Comparison of ENCODE assay signal across 14 cellular contexts in the genomic region with DNA sequence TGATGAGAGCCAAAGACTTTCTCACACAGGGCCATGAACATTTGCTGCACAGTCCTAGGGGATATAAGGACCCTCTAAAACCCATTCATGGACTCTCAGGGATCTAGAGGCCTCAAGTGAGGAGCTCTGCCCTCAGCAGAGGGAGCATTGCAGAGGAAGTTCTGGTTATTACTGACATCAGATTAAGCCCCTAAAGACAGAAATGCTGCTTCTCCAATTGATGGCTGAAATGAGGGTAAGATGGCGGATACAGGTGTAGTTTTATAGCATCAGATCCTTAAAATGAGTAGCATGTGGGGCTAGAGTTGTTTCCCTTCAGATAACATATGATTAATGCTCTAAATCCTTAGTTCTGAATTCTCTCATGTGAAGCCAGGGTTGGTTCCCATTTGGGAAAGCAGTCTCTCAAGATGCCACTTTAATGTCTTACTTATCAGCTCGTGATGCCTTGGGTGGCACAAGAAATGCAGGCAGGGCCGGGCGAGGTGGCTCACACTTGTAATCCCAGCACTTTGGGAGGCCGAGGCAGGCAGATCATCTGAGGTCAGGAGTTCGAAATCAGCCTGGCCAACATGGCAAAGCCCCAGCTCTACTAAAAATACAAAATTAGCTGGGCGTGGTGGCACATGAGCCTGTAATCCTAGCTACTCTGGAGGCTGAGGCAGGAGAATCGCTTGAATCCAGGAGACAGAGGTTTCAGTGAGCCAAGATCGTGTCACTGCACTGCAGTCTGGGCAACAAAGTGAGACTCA. TPM values are rescaled to one million over a fixed set of nuclear protein-coding genes. Genes with fewer than 3 reads are reported as not detected.
DNase-seq lines count a peak whose midpoint lies in the region; ATAC-seq, FAIRE-seq and TF ChIP-seq lines count a peak whose summit lies in the region.
"Had no signal": no experiment of that assay in that cellular context is flagged by ENCODE, and none has a peak within 500 bp of the region (broad histone marks: within the 10 kb centered on the region; RNA-seq: fewer than 3 reads in every experiment).

No MANE protein-coding gene starts in this region.

- DNase-seq in PC-9, result no peak
- DNase-seq in GM12878 (ENCODE audit: low read depth, low spot score), result no peak
- no peak for DNase-seq in stimulated activated effector memory CD8-positive, alpha-beta T cell treated with anti-CD3 and anti-CD28 coated beads, Interleukin-12 subunit alpha, Interleukin-12 subunit beta, amount 100 ng/mL, for 72 hours (ENCODE audit: low spot score in 2 of 2)
- no peak for DNase-seq in posterior vena cava (ENCODE audit: low spot score)
- DNase-seq: effector CD4-positive, alpha-beta T cell; NCI-H2029 treated with DMSO at 0.1 percent for 48 hours; WERI-Rb-1 had no signal

- POLR2A ChIA-PET in PC-9 (lab: Charles Lee; ENCODE audit: unreplicated experiment) (interaction anchor here (0.5 kb wide), 1 partner anchor 10 kb away, joined by 5 read pairs; no protein-coding TSS in a partner anchor), GM12878 (lab: Charles Lee) (interaction anchor here (0.5 to 14.4 kb wide), 10 partner anchors 10 to 628 kb away, joined by 3 to 214 read pairs (median 6); a partner anchor contains a TSS)

- FAIRE-seq in GM12878 (lab: Jason Lieb, UNC), result peak; percentile 23
- FAIRE-seq: D721Med had no signal

- TF ChIP-seq POLR2A in GM12878 (IDR thresholded peaks at IDR 0.05; ENCODE audit: low read depth, low read length), result no peak

- RAD21 ChIA-PET in GM12878 (lab: Charles Lee; ENCODE audit: unreplicated experiment), result interaction anchor here (1.0 to 12.9 kb wide), 11 partner anchors 11 to 149 kb away, joined by 3 to 179 read pairs (median 5); a partner anchor contains a TSS

- H3K9me3 Mint-ChIP-seq in stimulated activated effector memory CD8-positive, alpha-beta T cell treated with anti-CD3 and anti-CD28 coated beads, Interleukin-12 subunit alpha, Interleukin-12 subunit beta, amount 100 ng/mL, for 72 hours, result no peaks in the 10 kb centered on the region

- no TSS peak for BruUV-seq in PC-9 (replicated peaks; lab: Mats Ljungman, UMichigan)
- TSS peak; percentile 81 for BruUV-seq in GM12878 (replicated peaks; lab: Mats Ljungman, UMichigan)

- no peaks in the 10 kb centered on the region for H3K27me3 ChIP-seq in PC-9 (ENCODE audit: insufficient read depth, low read depth)
- H3K27me3 ChIP-seq in GM12878 (replicated peaks in 1 of 2; ENCODE audit: control insufficient read depth in 2 of 2, insufficient read depth in 2 of 2, low read length in 1 of 2), result no peaks in the 10 kb centered on the region

- TF ChIP-seq EP300 in GM12878 (IDR thresholded peaks at IDR 0.05; ENCODE audit: borderline replicate concordance in 1 of 2, control insufficient read depth in 1 of 2, low read depth in 2 of 2, low read length in 2 of 2), result no peak

- CTCF ChIA-PET in PC-9 (lab: Charles Lee), result no interaction called here
- CTCF ChIA-PET in GM12878 (lab: Yijun Ruan, JAX), result interaction anchor here (0.8 to 5.7 kb wide), 10 partner anchors 8 to 112 kb away, joined by 3 to 53 read pairs (median 5); a partner anchor contains a TSS

- H3K79me2 ChIP-seq in PC-9 (ENCODE audit: low read depth), result no peaks in the 10 kb centered on the region
- peaks cover 97% of the 10 kb centered on the region for H3K79me2 ChIP-seq in GM12878 (ENCODE audit: control insufficient read depth, insufficient read depth, low read length)

- H3F3A ChIP-seq in PC-9 (ENCODE audit: insufficient read depth, low read depth), result no peaks in the 10 kb centered on the region

- no peaks in the 10 kb centered on the region for H3K36me3 ChIP-seq in PC-9 (ENCODE audit: low read depth)
- H3K36me3 ChIP-seq in GM12878 (ENCODE audit: control insufficient read depth in 2 of 2, insufficient read depth in 2 of 2, low read length in 1 of 2), result no peaks in the 10 kb centered on the region
- H3K36me3 ChIP-seq: WERI-Rb-1 had no signal

- ATAC-seq in GM12878, result no peak; the same call in 2 of the 3 replicates
- no peak for ATAC-seq in stimulated activated effector memory CD8-positive, alpha-beta T cell treated with anti-CD3 and anti-CD28 coated beads, Interleukin-12 subunit alpha, Interleukin-12 subunit beta, amount 100 ng/mL, for 72 hours
- ATAC-seq in HG03432 (IDR thresholded peaks at IDR 0.05; ENCODE audit: unreplicated experiment), result no peak
- no peak for ATAC-seq in HG03108 (IDR thresholded peaks at IDR 0.05; ENCODE audit: unreplicated experiment)
- ATAC-seq: HCT116 had no signal

- H3K4me1 ChIP-seq in PC-9 (replicated peaks; ENCODE audit: insufficient read depth), result peaks cover 8% of the 10 kb centered on the region; the same call in 1 of the 2 replicates
- H3K4me1 ChIP-seq in GM12878 (ENCODE audit: control insufficient read depth, insufficient read depth, low read length), result peaks cover 18% of the 10 kb centered on the region

- peak overlapping the region; percentile 47 for H3K4me3 ChIP-seq in GM12875 (ENCODE audit: low read depth, low read length)
- H3K4me3 ChIP-seq in PC-9, result no peak overlapping the region
- H3K4me3 ChIP-seq in GM12878, result peak overlapping the region; percentile 72

- intact Hi-C loops in PC-9 (cut with micrococcal nuclease; ENCODE audit: unreplicated experiment) (no loop called here), GM12878 (cut with micrococcal nuclease; ENCODE audit: unreplicated experiment) (loop anchor here (1.0 to 2.0 kb wide), 3 partner anchors 23 to 148 kb away; a partner anchor contains a TSS), posterior vena cava (cut with DNase I) (no loop called here)

- peak overlapping the region; percentile 96 for H3K4me3 Mint-ChIP-seq in stimulated activated effector memory CD8-positive, alpha-beta T cell treated with anti-CD3 and anti-CD28 coated beads, Interleukin-12 subunit alpha, Interleukin-12 subunit beta, amount 100 ng/mL, for 72 hours

- peaks cover 71% of the 10 kb centered on the region for H3K4me1 Mint-ChIP-seq in stimulated activated effector memory CD8-positive, alpha-beta T cell treated with anti-CD3 and anti-CD28 coated beads, Interleukin-12 subunit alpha, Interleukin-12 subunit beta, amount 100 ng/mL, for 72 hours

- H3K9me3 ChIP-seq in PC-9 (ENCODE audit: insufficient read depth, low read depth) (no peaks in the 10 kb centered on the region), GM12878 (replicated peaks; ENCODE audit: control insufficient read depth, insufficient read depth, low read length) (no peaks in the 10 kb centered on the region)

- H2AFZ ChIP-seq in PC-9 (0 out of 2 replicates have a peak overlapping the region, but pooled peaks have one; percentile 6), GM12878 (ENCODE audit: control insufficient read depth, low read depth, low read length) (no peak overlapping the region)

- peak overlapping the region; percentile 99 for H3K9ac ChIP-seq in GM12878 (ENCODE audit: control insufficient read depth, insufficient read depth, low read length)
- H3K9ac ChIP-seq: KMS-11 had no signal

- H3K4me2 ChIP-seq in PC-9 (no peak overlapping the region), GM12878 (ENCODE audit: control insufficient read depth, insufficient read depth) (peak overlapping the region; percentile 98)
- H3K4me2 ChIP-seq: KMS-11 had no signal

- WGBS in GM12878 (ENCODE audit: insufficient coverage, insufficient replicate concordance, low lambda C conversion rate, missing lambda C conversion rate), result 2% methylated on average over 9 of the region's 9 CpGs

- TF ChIP-seq CTCF in GM12875 (IDR thresholded peaks at IDR 0.05; ENCODE audit: borderline replicate concordance, insufficient read depth, low read depth, low read length), result no peak
- no peak for TF ChIP-seq CTCF in PC-9 (conservative IDR thresholded peaks at IDR 0.05)
- no peak for TF ChIP-seq CTCF in GM12878 (IDR thresholded peaks at IDR 0.05 in 2 of 3, conservative IDR thresholded peaks at IDR 0.05 in 1 of 3; ENCODE audit: control insufficient read depth in 2 of 3, extremely low read depth in 1 of 3, insufficient read depth in 1 of 3, low read depth in 3 of 3, low read length in 3 of 3)

- in situ Hi-C loops in GM12878 (cut with MboI), result loop anchor here (5.0 to 10.0 kb wide), 2 partner anchors 103 to 570 kb away; a partner anchor contains a TSS

- no peak overlapping the region for H3K27ac ChIP-seq in PC-9
- H3K27ac ChIP-seq in GM12878 (ENCODE audit: control insufficient read depth, insufficient read depth), result peak overlapping the region; percentile 92
- H3K27ac ChIP-seq: KMS-11, WERI-Rb-1 had no signal

- H3K27ac Mint-ChIP-seq in stimulated activated effector memory CD8-positive, alpha-beta T cell treated with anti-CD3 and anti-CD28 coated beads, Interleukin-12 subunit alpha, Interleukin-12 subunit beta, amount 100 ng/mL, for 72 hours, result peak overlapping the region; percentile 98

- no peak for TF ChIP-seq RAD21 in GM12878 (IDR thresholded peaks at IDR 0.05; ENCODE audit: insufficient read depth, low read depth, low read length)

- peaks cover 98% of the 10 kb centered on the region for H3K36me3 Mint-ChIP-seq in stimulated activated effector memory CD8-positive, alpha-beta T cell treated with anti-CD3 and anti-CD28 coated beads, Interleukin-12 subunit alpha, Interleukin-12 subunit beta, amount 100 ng/mL, for 72 hours

- SMC1A ChIA-PET in GM12878 (lab: Charles Lee; ENCODE audit: uncharacterized antibody, unreplicated experiment), result interaction anchor here (1.0 to 15.0 kb wide), 13 partner anchors 14 to 121 kb away, joined by 3 to 336 read pairs (median 6); a partner anchor contains a TSS

- H3K9me2 ChIP-seq in PC-9 (ENCODE audit: insufficient read depth), result no peaks in the 10 kb centered on the region

- H4K20me1 ChIP-seq in PC-9 (ENCODE audit: insufficient read depth) (no peaks in the 10 kb centered on the region), GM12878 (ENCODE audit: control insufficient read depth, insufficient read depth) (no peaks in the 10 kb centered on the region; the same call in 1 of the 2 replicates)

TF ChIP-seq in GM12878, 131 proteins besides CTCF, POLR2A, EP300 and RAD21 (continues in another document):
- no peak for TF ChIP-seq MTA2 (IDR thresholded peaks at IDR 0.05; ENCODE audit: low read depth)

RNA-seq across cellular contexts. Expression of a gene that starts 7.9 kb away (rescaled TPM):
- total RNA-seq in PC-9 (2021) (not detected in 2 replicates), GM12878 (2014; rRNA removed) (47.2 and 49.3 TPM in 2 replicates), GM12878 (2014; rRNA removed; fragmentation: Illumina TruSeq; extraction: Trizol) (46.5 and 48.1 TPM in 2 replicates), GM12878 (2021) (64.5 and 65.7 TPM in 2 replicates), posterior vena cava (1 to 10 TPM; 3.2 to 4.2 TPM)
- 89.6 and 93.8 TPM in 2 replicates for total RNA-seq in GM12878 (2013; cell fraction: nucleolus; rRNA removed)
- 44.8 TPM for polyA plus RNA-seq in GM12878 (2011; ENCODE audit: low read depth)
- polyA plus RNA-seq in GM12878 (2011; rRNA removed) (120 and 128 TPM in 2 replicates), GM12878 (2014; fragmentation: Illumina TruSeq; extraction: Trizol) (51.9 and 67.1 TPM in 2 replicates), GM12878 (2014; fragmentation: Nextera tagmentation; extraction: Ambion mirVana) (10 to 100 TPM; 48.9 to 78.4 TPM), GM12878 (2014; rRNA removed) (48.4 and 49.5 TPM in 2 replicates), GM12878 (2016; fragmentation: Nextera tagmentation; extraction: Ambion mirVana) (10 to 100 TPM; 63.8 to 64.4 TPM)
- 117 and 119 TPM in 2 replicates for polyA plus RNA-seq in GM12878 (2011; cell fraction: cytosol; rRNA removed)
- polyA plus RNA-seq in GM12878 (2011; cell fraction: nucleus; rRNA removed), result 75.7 and 87.1 TPM in 2 replicates
- 56.8 and 82.4 TPM in 2 replicates for polyA plus RNA-seq in GM12878 (2012)
- 176 and 260 TPM in 2 replicates for polyA minus RNA-seq in GM12878 (2011; rRNA and poly(A)+ RNA removed)
- 56.8 and 63.4 TPM in 2 replicates for polyA minus RNA-seq in GM12878 (2011; cell fraction: cytosol; rRNA and poly(A)+ RNA removed)
- 91.3 and 105 TPM in 2 replicates for polyA minus RNA-seq in GM12878 (2011; cell fraction: nucleus; rRNA and poly(A)+ RNA removed)
- total RNA-seq: osteoblast had no signal

Comparison
In these comparisons a context has a peak if more than half of its experiments do, and no peak if none do; other contexts are left out.
1. RNA of a gene that starts 7.9 kb away (total RNA-seq): 46.5 to 93.8 TPM in GM12878; 3.2 to 4.2 TPM in posterior vena cava and not detected in PC-9; every median in the first group is over 4 times any median in the second.